16 cellular contexts compared by ENCODE assay signal in genomic region chr1:174871886-174872285, GRCh38.
A peak's percentile ranks its signal among the peaks of the same experiment; 100 is the strongest.
DNase-seq lines count a peak whose midpoint lies in the region; ATAC-seq, FAIRE-seq and TF ChIP-seq lines count a peak whose summit lies in the region.
"Had no signal": no experiment of that assay in that cellular context is flagged by ENCODE, and none has a peak within 500 bp of the region (broad histone marks: within the 10 kb centered on the region; RNA-seq: fewer than 3 reads in every experiment).

No MANE protein-coding gene starts in this region.

- H2BK5ac ChIP-seq in H1 (ENCODE audit: low read depth, low read length): no peak overlapping the region; the same call in 1 of the 2 replicates

- H3K79me2 ChIP-seq in GM23338 (replicated peaks; ENCODE audit: insufficient read depth) (peaks cover 24% of the 10 kb centered on the region), H1 (ENCODE audit: control insufficient read depth in 1 of 2, insufficient read depth in 2 of 2, low read length in 2 of 2) (peaks cover 0 to 25% of the 10 kb centered on the region in 2 experiments; a peak in 3 of 4 replicates), GM23248 (ENCODE audit: insufficient read depth) (no peaks in the 10 kb centered on the region)

- H3K4me3 ChIP-seq in GM23338 (peak overlapping the region; percentile 27), H1 (ENCODE audit: extremely low read depth in 1 of 4, insufficient read depth in 2 of 4, low read depth in 3 of 4, low read length in 4 of 4) (peak overlapping the region in 1 of 4 experiments; percentile 39; a peak in 1 of 8 replicates), lower leg skin (ENCODE audit: low read depth, poor library complexity, severe bottlenecking) (no peak overlapping the region), GM23248 (no peak overlapping the region)
- H3K4me3 ChIP-seq: SK-N-MC had no signal

- CTCF ChIA-PET in H1 (lab: Charles Lee; ENCODE audit: partially characterized antibody): interaction anchor here (1.6 kb wide), 1 partner anchor 113 kb away, joined by 3 read pairs; no protein-coding TSS in a partner anchor

- no peak overlapping the region; the same call in 1 of the 2 replicates for H3K18ac ChIP-seq in H1 (ENCODE audit: extremely low read depth, low read length)

- H2AK5ac ChIP-seq in H1 (ENCODE audit: low read depth, low read length): no peak overlapping the region

- H3K4me1 Mint-ChIP-seq in GM23338 (peaks cover 31% of the 10 kb centered on the region), naive B cell (peaks cover 31 to 61% (median 51%) of the 10 kb centered on the region in 3 donors)
- H3K4me1 Mint-ChIP-seq: stimulated activated effector memory CD8-positive, alpha-beta T cell treated with anti-CD3 and anti-CD28 coated beads, Interleukin-12 subunit alpha, Interleukin-12 subunit beta, amount 100 ng/mL, for 72 hours had no signal

- no peak overlapping the region for H3K14ac ChIP-seq in H1 (ENCODE audit: insufficient read length)

- no peak for TF ChIP-seq EP300 in H1 (IDR thresholded peaks at IDR 0.05; ENCODE audit: borderline replicate concordance in 1 of 2, low read depth in 2 of 2, low read length in 2 of 2)

- in situ Hi-C loops in GM23248 (cut with MboI): no loop called here

- peak; percentile 63 for ATAC-seq in GM23338
- no peak for ATAC-seq in naive B cell (ENCODE audit: low read depth in 2 of 2)
- no peak for ATAC-seq in HG02884 (IDR thresholded peaks at IDR 0.05; ENCODE audit: unreplicated experiment)
- ATAC-seq in HG03175 (IDR thresholded peaks at IDR 0.05; ENCODE audit: unreplicated experiment): no peak
- ATAC-seq: left cardiac atrium; natural killer cell; stimulated activated effector memory CD8-positive, alpha-beta T cell treated with anti-CD3 and anti-CD28 coated beads, Interleukin-12 subunit alpha, Interleukin-12 subunit beta, amount 100 ng/mL, for 72 hours had no signal

- H3K27ac ChIP-seq in GM23338 (ENCODE audit: low read depth) (peak overlapping the region; percentile 94), H1 (ENCODE audit: low read depth, low read length) (peak overlapping the region; percentile 38; the same call in 1 of the 2 replicates), GM23248 (no peak overlapping the region)
- H3K27ac ChIP-seq: brain microvascular endothelial cell, SK-N-MC had no signal

- peak; percentile 52 for FAIRE-seq in H1 (lab: Jason Lieb, UNC)

- H3K4me2 ChIP-seq in GM23338 (peak overlapping the region; percentile 50), H1 (ENCODE audit: insufficient read depth in 1 of 2, low read depth in 2 of 2, low read length in 2 of 2) (peak overlapping the region; percentile 43 to 50), GM23248 (ENCODE audit: unreplicated experiment) (no peak overlapping the region)

- H3F3A ChIP-seq in GM23338 (replicated peaks; ENCODE audit: low read depth): no peaks in the 10 kb centered on the region
- no peaks in the 10 kb centered on the region for H3F3A ChIP-seq in GM23248 (ENCODE audit: insufficient read depth)

- peak overlapping the region; percentile 49 for H3K4me3 Mint-ChIP-seq in GM23338
- peak overlapping the region in 3 of 8 donors; percentile 12 to 64 (median 16) for H3K4me3 Mint-ChIP-seq in naive B cell
- H3K4me3 Mint-ChIP-seq: natural killer cell; stimulated activated effector memory CD8-positive, alpha-beta T cell treated with anti-CD3 and anti-CD28 coated beads, Interleukin-12 subunit alpha, Interleukin-12 subunit beta, amount 100 ng/mL, for 72 hours had no signal

- peak overlapping the region; percentile 95 for H3K27ac Mint-ChIP-seq in GM23338
- peak overlapping the region; percentile 22 to 84 (median 48) for H3K27ac Mint-ChIP-seq in naive B cell
- H3K27ac Mint-ChIP-seq: stimulated activated effector memory CD8-positive, alpha-beta T cell treated with anti-CD3 and anti-CD28 coated beads, Interleukin-12 subunit alpha, Interleukin-12 subunit beta, amount 100 ng/mL, for 72 hours had no signal

- POLR2A ChIA-PET in H1 (lab: Charles Lee; ENCODE audit: partially characterized antibody): interaction anchor here (0.7 to 2.7 kb wide), 10 partner anchors 9 to 127 kb away, joined by 3 to 9 read pairs (median 4); partner anchors contain the start of gene CACYBP

- TF ChIP-seq RAD21 in H1 (IDR thresholded peaks at IDR 0.05 in 1 of 2, conservative IDR thresholded peaks at IDR 0.05 in 1 of 2; ENCODE audit: low read depth in 2 of 2, low read length in 2 of 2): no peak

- H4K20me1 ChIP-seq in GM23338 (replicated peaks; ENCODE audit: insufficient read depth) (no peaks in the 10 kb centered on the region), H1 (replicated peaks in 1 of 2; ENCODE audit: control insufficient read depth in 1 of 2, insufficient read depth in 2 of 2, low read length in 2 of 2) (no peaks in the 10 kb centered on the region), GM23248 (ENCODE audit: insufficient read depth) (no peaks in the 10 kb centered on the region)

- no peak overlapping the region for H4K8ac ChIP-seq in H1 (ENCODE audit: extremely low read depth, insufficient read depth, low read length)

- no peak for TF ChIP-seq CTCF in GM23338 (conservative IDR thresholded peaks at IDR 0.05; ENCODE audit: low read depth in 2 of 2)
- no peak for TF ChIP-seq CTCF in H1 (IDR thresholded peaks at IDR 0.05; ENCODE audit: control extremely low read depth in 1 of 3, insufficient read depth in 1 of 3, low read depth in 1 of 3, low read length in 3 of 3)
- TF ChIP-seq CTCF in lower leg skin (IDR thresholded peaks at IDR 0.05): no peak

- H3K9me3 Mint-ChIP-seq in GM23338 (peaks cover 4% of the 10 kb centered on the region; the same call in 2 of the 3 replicates), naive B cell (peaks cover 1 to 15% (median 5%) of the 10 kb centered on the region in 7 donors)
- H3K9me3 Mint-ChIP-seq: natural killer cell had no signal

- H2BK120ac ChIP-seq in H1 (replicated peaks; ENCODE audit: low read depth, low read length): no peak overlapping the region

- no peak overlapping the region for H2AFZ ChIP-seq in GM23338
- no peak overlapping the region for H2AFZ ChIP-seq in H1 (ENCODE audit: low read length)
- no peak overlapping the region for H2AFZ ChIP-seq in GM23248

- no peak overlapping the region for H3K4ac ChIP-seq in H1 (replicated peaks; ENCODE audit: insufficient read length, low read depth, low read length)

- H3K23me2 ChIP-seq in H1 (ENCODE audit: low read depth, low read length): no peaks in the 10 kb centered on the region; the same call in 1 of the 2 replicates

- H3K36me3 Mint-ChIP-seq in GM23338 (ENCODE audit: low read depth): peaks cover 21% of the 10 kb centered on the region
- H3K36me3 Mint-ChIP-seq in naive B cell: peaks cover 14 to 16% of the 10 kb centered on the region in 2 donors
- H3K36me3 Mint-ChIP-seq: natural killer cell; stimulated activated effector memory CD8-positive, alpha-beta T cell treated with anti-CD3 and anti-CD28 coated beads, Interleukin-12 subunit alpha, Interleukin-12 subunit beta, amount 100 ng/mL, for 72 hours had no signal

- peaks cover 12% of the 10 kb centered on the region for H3K27me3 Mint-ChIP-seq in GM23338 (ENCODE audit: insufficient read depth, low read depth, poor library complexity)
- no peaks in the 10 kb centered on the region for H3K27me3 Mint-ChIP-seq in naive B cell

- H3K9ac ChIP-seq in H1 (replicated peaks in 1 of 4; ENCODE audit: extremely low read depth in 1 of 4, low read depth in 3 of 4, low read length in 3 of 4) (no peak overlapping the region), GM23248 (no peak overlapping the region)

- H3K4me1 ChIP-seq in GM23338 (ENCODE audit: insufficient read depth) (peaks cover 27% of the 10 kb centered on the region), H1 (replicated peaks in 1 of 4; ENCODE audit: control insufficient read depth in 3 of 4, insufficient read depth in 4 of 4, low read length in 3 of 4) (peaks cover 0 to 17% (median 10%) of the 10 kb centered on the region in 4 experiments; a peak in 4 of 7 replicates), GM23248 (ENCODE audit: insufficient read depth) (no peaks in the 10 kb centered on the region)

- no peak overlapping the region for H2BK12ac ChIP-seq in H1 (ENCODE audit: low read depth, low read length)

- intact Hi-C loops in lower leg skin (cut with DNase I; ENCODE audit: low total_unique reads): no loop called here

- H3K27me3 ChIP-seq in GM23338 (ENCODE audit: insufficient read depth): no peaks in the 10 kb centered on the region
- no peaks in the 10 kb centered on the region for H3K27me3 ChIP-seq in H1 (replicated peaks in 1 of 4; ENCODE audit: control insufficient read depth in 3 of 4, extremely low read depth in 1 of 4, insufficient read depth in 3 of 4, low read length in 3 of 4)
- no peaks in the 10 kb centered on the region for H3K27me3 ChIP-seq in GM23248 (replicated peaks; ENCODE audit: insufficient read depth)
- H3K27me3 ChIP-seq: brain microvascular endothelial cell had no signal

- H3K9me2 ChIP-seq in GM23338 (ENCODE audit: insufficient read depth): no peaks in the 10 kb centered on the region
- no peaks in the 10 kb centered on the region for H3K9me2 ChIP-seq in GM23248 (ENCODE audit: insufficient read depth)

- H3K23ac ChIP-seq in H1 (ENCODE audit: insufficient read length): no peak overlapping the region

- no peak for TF ChIP-seq POLR2A in H1 (IDR thresholded peaks at IDR 0.05; ENCODE audit: control extremely low read depth in 1 of 2, low read depth in 2 of 2, low read length in 2 of 2)
- TF ChIP-seq POLR2A in lower leg skin (IDR thresholded peaks at IDR 0.05): no peak

- peak overlapping the region; percentile 100 for H4K5ac ChIP-seq in H1 (ENCODE audit: insufficient read length, low read depth, low read length)

- 5% methylated on average over 2 of the region's 2 CpGs; no CpG with 5 or more reads in 1 of the 2 experiments for WGBS in H1 (ENCODE audit: extremely low coverage in 1 of 2, insufficient coverage in 1 of 2, insufficient read length in 1 of 2, insufficient replicate concordance in 2 of 2, low coverage in 1 of 2, low lambda C conversion rate in 2 of 2, missing lambda C conversion rate in 1 of 2), 2 experiments
- 39 to 46% methylated on average over 2 of the region's 2 CpGs for WGBS in lower leg skin, 2 donors
- WGBS in GM23248 (ENCODE audit: low coverage in 1 of 2, low lambda C conversion rate in 2 of 2, missing lambda C conversion rate in 2 of 2), 2 experiments: 60 to 68% methylated on average over 2 of the region's 2 CpGs

- H3K79me1 ChIP-seq in H1 (ENCODE audit: low read depth, low read length): no peaks in the 10 kb centered on the region

- H3K9me3 ChIP-seq in H1 (ENCODE audit: insufficient read depth in 2 of 2, low read depth in 1 of 2, low read length in 1 of 2): no peaks in the 10 kb centered on the region
- H3K9me3 ChIP-seq in GM23248 (ENCODE audit: low read depth): no peaks in the 10 kb centered on the region

- no peak overlapping the region for H4K91ac ChIP-seq in H1 (replicated peaks; ENCODE audit: insufficient read length, low read length)

- H3K36me3 ChIP-seq in GM23338 (ENCODE audit: insufficient read depth) (no peaks in the 10 kb centered on the region), H1 (ENCODE audit: control insufficient read depth in 2 of 4, insufficient read depth in 4 of 4, low read length in 3 of 4) (peaks cover 0 to 11% (median 0%) of the 10 kb centered on the region in 4 experiments; a peak in 1 of 8 replicates), GM23248 (ENCODE audit: low read depth) (no peaks in the 10 kb centered on the region)
- H3K36me3 ChIP-seq: brain microvascular endothelial cell had no signal

- no peak overlapping the region for H2BK15ac ChIP-seq in H1 (ENCODE audit: low read length)

- DNase-seq in GM23338 (ENCODE audit: low spot score): peak; percentile 82
- DNase-seq in NCI-H345 (lab: John Stamatoyannopoulos, UW): peak; percentile 33
- no peak for DNase-seq in H1 (ENCODE audit: low read depth in 1 of 2, low spot score in 2 of 2)
- DNase-seq in naive B cell: no peak
- DNase-seq in lower leg skin (ENCODE audit: low spot score in 2 of 2): no peak
- DNase-seq in GM23248: no peak
- DNase-seq: activated naive CD4-positive, alpha-beta T cell treated with Interleukin-2 at 50 U/mL for 16 hours; brain microvascular endothelial cell; left cardiac atrium; natural killer cell; NCI-H2029; stimulated activated CD4-positive, alpha-beta T cell treated with anti-CD3 and anti-CD28 coated beads, Interleukin-2, amount 100 ng/mL, for 48 hours had no signal

- no peak overlapping the region for H3K56ac ChIP-seq in H1 (replicated peaks; ENCODE audit: insufficient read length, low read depth, low read length)

- no peak overlapping the region for H2BK20ac ChIP-seq in H1 (ENCODE audit: low read length)

Comparison
In these comparisons a context has a peak if more than half of its experiments do, and no peak if none do; other contexts are left out.
1. DNase-seq: peak in GM23338 (single experiment) and NCI-H345 (single experiment); none in H1 (0 of 2), naive B cell (single experiment), lower leg skin (0 of 2) and GM23248 (single experiment).